ENCODE assay signal across 14 cellular contexts in the genomic region with DNA sequence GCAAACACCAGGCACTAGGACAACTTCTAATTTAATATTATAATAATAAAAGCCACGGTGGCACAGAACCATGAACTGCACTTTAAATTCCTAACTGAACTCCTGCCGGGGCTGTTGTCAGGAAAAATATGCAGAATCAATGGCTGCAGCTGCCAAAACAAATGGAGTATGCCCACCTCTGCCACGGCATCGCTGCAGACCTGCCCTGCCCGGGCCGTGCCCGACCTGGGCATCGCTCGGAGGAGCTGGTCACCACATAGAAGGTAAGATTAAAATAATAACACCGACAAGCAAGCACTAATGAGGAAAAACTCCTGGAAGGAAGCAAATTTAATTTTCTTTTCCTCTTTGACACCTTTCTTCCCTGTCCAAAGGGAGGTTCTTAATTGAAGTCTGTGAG.
"Had no signal": no experiment of that assay in that cellular context is flagged by ENCODE, and none has a peak within 500 bp of the region (broad histone marks: within the 10 kb centered on the region; RNA-seq: fewer than 3 reads in every experiment).

No MANE protein-coding gene starts in this region.

- H3K4me3 Mint-ChIP-seq: activated B cell treated with CpG ODN at 0.5 μM for 24 hours; activated naive CD4-positive, alpha-beta T cell treated with anti-CD3 and anti-CD28 coated beads, Interleukin-2, amount 50 U/mL, for 24 hours; endodermal cell; naive thymus-derived CD8-positive, alpha-beta T cell; stimulated activated memory B cell treated with anti-CD40 and anti-IgM and Interleukin-4, amounts not matched to agents 10 μg/mL and 1 μg/mL and 100 μg/mL, for 72 hours; T-helper 1 cell treated with Interleukin-12 subunit alpha and Interleukin-12 subunit beta and Interleukin-4 antibody, amounts not matched to agents 30 μg/mL and 1 μg/mL, for 36 hours had no signal

- H3K4me1 Mint-ChIP-seq: activated B cell treated with CpG ODN at 0.5 μM for 24 hours; stimulated activated memory B cell treated with anti-CD40 and anti-IgM and Interleukin-4, amounts not matched to agents 10 μg/mL and 1 μg/mL and 100 μg/mL, for 72 hours had no signal

- ATAC-seq: naive thymus-derived CD8-positive, alpha-beta T cell; stimulated activated memory B cell treated with anti-CD40 and anti-IgM and Interleukin-4, amounts not matched to agents 10 μg/mL and 1 μg/mL and 100 μg/mL, for 72 hours had no signal

- H3K4me3 ChIP-seq: mucosa of descending colon, prostate gland had no signal

- H3K4me1 ChIP-seq: prostate gland had no signal

- H3K27ac ChIP-seq: prostate gland had no signal

- DNase-seq: activated B cell treated with CpG ODN at 0.5 μM for 24 hours; activated CD4-positive, alpha-beta T cell treated with anti-CD3 and anti-CD28 coated beads, Interleukin-2, amount 50 U/mL, for 1 hour; amygdala; erythroblast; hypothalamus; kidney glomerular epithelial cell; mammary epithelial cell; naive thymus-derived CD8-positive, alpha-beta T cell had no signal

- H3K9me3 Mint-ChIP-seq: activated B cell treated with CpG ODN at 0.5 μM for 24 hours; activated naive CD4-positive, alpha-beta T cell treated with anti-CD3 and anti-CD28 coated beads, Interleukin-2, amount 50 U/mL, for 24 hours; endodermal cell; naive thymus-derived CD8-positive, alpha-beta T cell; stimulated activated memory B cell treated with anti-CD40 and anti-IgM and Interleukin-4, amounts not matched to agents 10 μg/mL and 1 μg/mL and 100 μg/mL, for 72 hours; T-helper 1 cell treated with Interleukin-12 subunit alpha and Interleukin-12 subunit beta and Interleukin-4 antibody, amounts not matched to agents 30 μg/mL and 1 μg/mL, for 36 hours had no signal

- H3K9me3 ChIP-seq: mucosa of descending colon, prostate gland had no signal

- H3K27ac Mint-ChIP-seq: activated B cell treated with CpG ODN at 0.5 μM for 24 hours; activated naive CD4-positive, alpha-beta T cell treated with anti-CD3 and anti-CD28 coated beads, Interleukin-2, amount 50 U/mL, for 24 hours; stimulated activated memory B cell treated with anti-CD40 and anti-IgM and Interleukin-4, amounts not matched to agents 10 μg/mL and 1 μg/mL and 100 μg/mL, for 72 hours; T-helper 1 cell treated with Interleukin-12 subunit alpha and Interleukin-12 subunit beta and Interleukin-4 antibody, amounts not matched to agents 30 μg/mL and 1 μg/mL, for 36 hours had no signal

- H3K27me3 Mint-ChIP-seq: activated B cell treated with CpG ODN at 0.5 μM for 24 hours; activated naive CD4-positive, alpha-beta T cell treated with anti-CD3 and anti-CD28 coated beads, Interleukin-2, amount 50 U/mL, for 24 hours; naive thymus-derived CD8-positive, alpha-beta T cell; stimulated activated memory B cell treated with anti-CD40 and anti-IgM and Interleukin-4, amounts not matched to agents 10 μg/mL and 1 μg/mL and 100 μg/mL, for 72 hours had no signal

- H3K36me3 ChIP-seq: prostate gland had no signal
